In genomic region chr10:57023626-57024025, GRCh38 we compare ENCODE assay signal across 29 cellular contexts.
"Had no signal": no experiment of that assay in that cellular context is flagged by ENCODE, and none has a peak within 500 bp of the region (broad histone marks: within the 10 kb centered on the region; RNA-seq: fewer than 3 reads in every experiment).

No MANE protein-coding gene starts in this region.

- ATAC-seq: activated naive CD4-positive, alpha-beta T cell treated with anti-CD3 and anti-CD28 coated beads, Interleukin-2, amount 50 U/mL, for 72 hours; activated naive CD8-positive, alpha-beta T cell treated with anti-CD3 and anti-CD28 coated beads, Interleukin-2, amount 50 U/mL, for 24 hours; activated T-cell treated with anti-CD3 and anti-CD28 coated beads, Interleukin-2, amount 50 U/mL, for 4 hours; activated T-cell treated with anti-CD3 and anti-CD28 coated beads, Interleukin-2, amount 50 U/mL, for 72 hours; activated T-helper 17 cell treated with anti-CD3 and anti-CD28 coated beads, Interleukin-2, amount 50 U/mL, for 72 hours; body of pancreas had no signal

- DNase-seq: activated effector memory CD4-positive, alpha-beta T cell treated with anti-CD3 and anti-CD28 coated beads, Interleukin-2, amount 50 U/mL, for 16 hours; activated effector memory CD4-positive, alpha-beta T cell treated with Interleukin-2 at 50 U/mL for 16 hours; activated gamma-delta T cell; activated gamma-delta T cell treated with Interleukin-2 at 50 U/mL for 16 hours; activated naive CD4-positive, alpha-beta T cell; activated naive CD4-positive, alpha-beta T cell treated with anti-CD3 and anti-CD28 coated beads for 36 hours; activated naive CD4-positive, alpha-beta T cell treated with anti-CD3 and anti-CD28 coated beads, Interleukin-2, amount 10 ng/mL, durations not matched to agents 7 days and 5 days; activated naive CD4-positive, alpha-beta T cell treated with anti-CD3 and anti-CD28 coated beads, Interleukin-2, amount 50 U/mL, for 16 hours; activated naive CD4-positive, alpha-beta T cell treated with Interleukin-2 at 50 U/mL for 16 hours; activated naive CD8-positive, alpha-beta T cell treated with anti-CD3 and anti-CD28 coated beads for 36 hours; activated naive CD8-positive, alpha-beta T cell treated with anti-CD3 and anti-CD28 coated beads, Interleukin-2, amount 10 ng/mL, durations not matched to agents 7 days and 5 days; activated naive CD8-positive, alpha-beta T cell treated with anti-CD3 and anti-CD28 coated beads, Interleukin-2, amount 50 U/mL, for 24 hours; activated T-cell treated with anti-CD3 and anti-CD28 coated beads, Interleukin-2, amount 50 U/mL, for 1 hour; activated T-cell treated with anti-CD3 and anti-CD28 coated beads, Interleukin-2, amount 50 U/mL, for 24 hours; activated T-cell treated with anti-CD3 and anti-CD28 coated beads, Interleukin-2, amount 50 U/mL, for 4 hours; activated T-cell treated with anti-CD3 and anti-CD28 coated beads, Interleukin-2, amount 50 U/mL, for 48 hours; activated T-cell treated with anti-CD3 and anti-CD28 coated beads, Interleukin-2, amount 50 U/mL, for 72 hours; adrenal gland; amniotic stem cell; amygdala; anterior cingulate cortex; aorta; body of pancreas; brain microvascular endothelial cell; caudate nucleus; central memory CD4-positive, alpha-beta T cell; cerebellar nuclear complex had no signal
